In the genomic region with DNA sequence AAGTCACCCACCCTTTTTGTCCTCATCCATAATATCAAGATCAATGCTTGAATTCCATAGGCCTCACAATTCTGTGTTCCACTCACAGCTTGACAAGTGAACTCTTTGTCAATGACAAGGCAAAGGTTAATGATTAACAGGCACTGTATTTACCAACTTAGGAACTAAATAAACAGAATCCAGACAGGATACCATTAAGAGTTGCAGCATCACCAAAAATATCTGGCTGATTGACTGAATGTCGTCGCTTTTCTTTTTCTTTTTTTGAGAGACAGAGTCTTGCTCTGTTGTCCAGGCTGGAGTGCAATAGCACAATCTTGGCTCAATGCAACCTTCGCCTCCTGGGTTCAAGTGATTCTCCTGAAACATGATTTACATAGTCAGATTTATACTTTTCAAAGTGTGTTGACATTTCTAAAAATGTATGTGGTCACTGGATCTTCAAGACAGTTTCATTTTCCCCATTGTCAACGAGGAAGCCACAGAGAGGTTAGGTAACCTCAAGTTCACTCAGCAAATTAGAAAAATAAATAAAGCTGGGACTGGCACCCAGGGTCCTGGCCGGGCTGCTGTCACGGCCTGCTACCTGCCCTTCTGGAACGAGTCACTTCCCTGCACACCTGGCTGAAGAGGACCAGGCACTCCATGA, we compare ENCODE assay signal across 13 cellular contexts.
DNase-seq lines count a peak whose midpoint lies in the region; ATAC-seq and TF ChIP-seq lines count a peak whose summit lies in the region.
"Had no signal": no experiment of that assay in that cellular context is flagged by ENCODE, and none has a peak within 500 bp of the region (broad histone marks: within the 10 kb centered on the region; RNA-seq: fewer than 3 reads in every experiment).

No MANE protein-coding gene starts in this region.

- 25 to 37% methylated on average over 7 of the region's 7 CpGs for WGBS in sigmoid colon, 2 donors

- intact Hi-C loops in sigmoid colon (cut with DNase I) = loop anchor here (5.0 kb wide), 1 partner anchor 67 kb away; no protein-coding TSS in a partner anchor

- peaks cover 20 to 25% of the 10 kb centered on the region in 2 donors for H3K4me1 Mint-ChIP-seq in effector memory CD8-positive, alpha-beta T cell (ENCODE audit: low read depth in 2 of 2)
- H3K4me1 Mint-ChIP-seq in glutamatergic neuron (ENCODE audit: low read depth, unreplicated experiment) = peaks cover 2% of the 10 kb centered on the region

- H3K4me3 ChIP-seq in sigmoid colon = no peak overlapping the region
- H3K4me3 ChIP-seq: spleen, thoracic aorta had no signal

- no peak for TF ChIP-seq POLR2A in sigmoid colon (IDR thresholded peaks at IDR 0.05)

- TF ChIP-seq EP300 in sigmoid colon (IDR thresholded peaks at IDR 0.05) = no peak

- ATAC-seq in effector memory CD8-positive, alpha-beta T cell (replicated peaks) = no peak
- ATAC-seq in foreskin keratinocyte = no peak
- ATAC-seq: activated CD4-positive, alpha-beta T cell treated with anti-CD3 and anti-CD28 coated beads for 36 hours had no signal

- H3K27me3 ChIP-seq in sigmoid colon (no peaks in the 10 kb centered on the region), foreskin keratinocyte (peaks cover 5% of the 10 kb centered on the region)
- H3K27me3 ChIP-seq: spleen had no signal

- H3K36me3 Mint-ChIP-seq in effector memory CD8-positive, alpha-beta T cell (ENCODE audit: insufficient read depth) = no peaks in the 10 kb centered on the region
- H3K36me3 Mint-ChIP-seq in glutamatergic neuron (ENCODE audit: unreplicated experiment) = peaks cover 26% of the 10 kb centered on the region

- no peaks in the 10 kb centered on the region for H3K9me3 Mint-ChIP-seq in effector memory CD8-positive, alpha-beta T cell
- peaks cover 1% of the 10 kb centered on the region for H3K9me3 Mint-ChIP-seq in glutamatergic neuron (ENCODE audit: unreplicated experiment)
- H3K9me3 Mint-ChIP-seq: activated naive CD4-positive, alpha-beta T cell treated with anti-CD3 and anti-CD28 coated beads for 36 hours had no signal

- TF ChIP-seq CTCF in sigmoid colon (IDR thresholded peaks at IDR 0.05) (no peak), foreskin keratinocyte (conservative IDR thresholded peaks at IDR 0.05) (no peak), glutamatergic neuron (IDR thresholded peaks at IDR 0.05; ENCODE audit: partially characterized antibody, unreplicated experiment) (no peak)

- H3K4me3 Mint-ChIP-seq in effector memory CD8-positive, alpha-beta T cell = peak overlapping the region; percentile 28 to 55
- H3K4me3 Mint-ChIP-seq in glutamatergic neuron (ENCODE audit: unreplicated experiment) = no peak overlapping the region
- H3K4me3 Mint-ChIP-seq: activated CD4-positive, alpha-beta T cell treated with anti-CD3 and anti-CD28 coated beads for 36 hours; activated naive CD4-positive, alpha-beta T cell treated with anti-CD3 and anti-CD28 coated beads for 36 hours had no signal

- H3K27ac Mint-ChIP-seq in effector memory CD8-positive, alpha-beta T cell = peak overlapping the region; percentile 11 to 37
- H3K27ac Mint-ChIP-seq in glutamatergic neuron (ENCODE audit: unreplicated experiment) = no peak overlapping the region
- H3K27ac Mint-ChIP-seq: activated CD4-positive, alpha-beta T cell treated with anti-CD3 and anti-CD28 coated beads for 36 hours; activated naive CD4-positive, alpha-beta T cell treated with anti-CD3 and anti-CD28 coated beads for 36 hours; IgD-negative memory B cell had no signal

- peaks cover 0 to 54% (median 31%) of the 10 kb centered on the region in 4 donors for H3K4me1 ChIP-seq in sigmoid colon
- H3K4me1 ChIP-seq in foreskin keratinocyte = no peaks in the 10 kb centered on the region

- H3K9me3 ChIP-seq in sigmoid colon = no peaks in the 10 kb centered on the region
- H3K9me3 ChIP-seq: thoracic aorta had no signal

- H3K27ac ChIP-seq in sigmoid colon = peak overlapping the region in 2 of 4 donors; percentile 81 to 83
- no peak overlapping the region for H3K27ac ChIP-seq in foreskin keratinocyte
- H3K27ac ChIP-seq: thoracic aorta had no signal

- peaks cover 8 to 54% (median 28%) of the 10 kb centered on the region in 4 donors for H3K36me3 ChIP-seq in sigmoid colon
- H3K36me3 ChIP-seq: thoracic aorta had no signal

- peaks cover 7 to 12% of the 10 kb centered on the region in 2 donors for H3K27me3 Mint-ChIP-seq in effector memory CD8-positive, alpha-beta T cell
- H3K27me3 Mint-ChIP-seq in glutamatergic neuron (ENCODE audit: unreplicated experiment) = peaks cover 7% of the 10 kb centered on the region
- H3K27me3 Mint-ChIP-seq: activated CD4-positive, alpha-beta T cell treated with anti-CD3 and anti-CD28 coated beads for 36 hours had no signal

- DNase-seq in SIG-M5 treated with dmso at 0.1 percent for 504 hours (lab: John Stamatoyannopoulos, UW; ENCODE audit: unreplicated experiment) (peak; percentile 72), SIG-M5 (lab: John Stamatoyannopoulos, UW) (no peak), MV-4-11 (lab: John Stamatoyannopoulos, UW) (peak; percentile 78), sigmoid colon (peak; percentile 12), foreskin keratinocyte (no peak), glutamatergic neuron (no peak), epidermal melanocyte (ENCODE audit: insufficient read length, low spot score) (no peak)
- no peak for DNase-seq in effector memory CD8-positive, alpha-beta T cell
- DNase-seq: activated CD4-positive, alpha-beta T cell treated with anti-CD3 and anti-CD28 coated beads for 36 hours; activated naive CD4-positive, alpha-beta T cell treated with anti-CD3 and anti-CD28 coated beads for 36 hours; spleen had no signal

Comparison
In these comparisons a context has a peak if more than half of its experiments do, and no peak if none do; other contexts are left out.
1. DNase-seq: peak in SIG-M5 treated with dmso at 0.1 percent for 504 hours (single experiment), MV-4-11 (single experiment) and sigmoid colon (single experiment); none in SIG-M5 (single experiment), effector memory CD8-positive, alpha-beta T cell (0 of 3), foreskin keratinocyte (0 of 2), glutamatergic neuron (single experiment) and epidermal melanocyte (single experiment).